In the genomic region with DNA sequence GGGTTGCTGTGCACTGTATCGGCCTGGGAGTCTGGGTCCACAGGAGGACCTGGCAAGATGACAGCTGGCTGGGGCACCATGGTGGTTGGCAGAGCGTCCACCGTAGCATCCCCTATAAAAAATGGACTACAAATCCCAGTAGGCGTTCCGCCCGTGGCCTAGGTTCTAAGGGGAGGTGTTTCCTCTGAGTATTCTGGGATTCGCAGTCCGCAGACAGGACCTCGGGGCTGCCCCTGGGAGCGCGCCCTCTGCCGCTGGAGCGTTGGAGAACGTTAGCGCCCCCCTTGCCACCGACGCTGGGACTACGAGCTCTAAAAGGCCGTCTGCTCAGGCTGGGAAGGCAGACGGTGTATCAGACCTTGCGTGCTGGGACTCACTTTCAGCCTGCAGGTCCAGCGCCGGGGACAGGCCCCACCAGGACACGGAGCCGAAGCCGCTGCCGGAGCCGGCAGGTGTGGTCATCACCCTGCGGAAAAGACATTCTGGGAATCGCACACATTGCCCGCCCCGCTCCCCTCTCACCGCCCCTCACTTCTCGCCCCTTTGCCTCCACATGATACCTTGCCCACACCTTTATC, we compare ENCODE assay signal across 7 cellular contexts. TPM values are rescaled to one million over a fixed set of nuclear protein-coding genes. Genes with fewer than 3 reads are reported as not detected.
A peak's percentile ranks its signal among the peaks of the same experiment; 100 is the strongest.
DNase-seq lines count a peak whose midpoint lies in the region; ATAC-seq and TF ChIP-seq lines count a peak whose summit lies in the region.

No MANE protein-coding gene starts in this region.

- DNase-seq in Jurkat, Clone E6-1 (ENCODE audit: low read depth, low spot score): no peak
- DNase-seq in OCI-M1 (lab: John Stamatoyannopoulos, UW) (peak; percentile 96), globus pallidus (ENCODE audit: low spot score) (peak; percentile 74), osteoblast (ENCODE audit: insufficient read length, low spot score, missing footprints) (peak; percentile 97)
- DNase-seq in activated naive CD4-positive, alpha-beta T cell treated with anti-CD3 and anti-CD28 coated beads, Interleukin-2, amount 10 ng/mL, durations not matched to agents 7 days and 5 days: peak; percentile 43

- CTCF ChIA-PET in activated naive CD4-positive, alpha-beta T cell treated with anti-CD3 and anti-CD28 coated beads, Interleukin-2, amount 10 ng/mL, durations not matched to agents 7 days and 5 days (lab: Charles Lee): interaction anchor here (1.0 to 1.5 kb wide), 2 partner anchors 10 to 25 kb away, joined by 3 to 5 read pairs; no protein-coding TSS in a partner anchor

- H3K27ac ChIP-seq in osteoblast (ENCODE audit: low read depth, low read length): no peak overlapping the region

- H3K4me3 Mint-ChIP-seq in activated naive CD4-positive, alpha-beta T cell treated with anti-CD3 and anti-CD28 coated beads, Interleukin-2, amount 10 ng/mL, durations not matched to agents 7 days and 5 days: peak overlapping the region; percentile 42

- TF ChIP-seq CTCF in osteoblast (IDR thresholded peaks at IDR 0.05; ENCODE audit: extremely low read depth, low read depth, low read length): peak; percentile 57

- H2AFZ ChIP-seq in osteoblast (ENCODE audit: low read length): peak overlapping the region; percentile 94

- H3K27me3 Mint-ChIP-seq in activated naive CD4-positive, alpha-beta T cell treated with anti-CD3 and anti-CD28 coated beads, Interleukin-2, amount 10 ng/mL, durations not matched to agents 7 days and 5 days: peaks cover 91% of the 10 kb centered on the region

- H4K20me1 ChIP-seq in osteoblast (ENCODE audit: insufficient read depth, low read length): no peaks in the 10 kb centered on the region

- H3K4me2 ChIP-seq in osteoblast (ENCODE audit: insufficient read depth, low read length): peak overlapping the region; percentile 95

- no peak overlapping the region for H3K27ac Mint-ChIP-seq in activated naive CD4-positive, alpha-beta T cell treated with anti-CD3 and anti-CD28 coated beads, Interleukin-2, amount 10 ng/mL, durations not matched to agents 7 days and 5 days

- ATAC-seq in GM21723 (IDR thresholded peaks at IDR 0.05; ENCODE audit: unreplicated experiment): no peak

- H3K79me2 ChIP-seq in osteoblast (ENCODE audit: insufficient read depth, low read length): no peaks in the 10 kb centered on the region

- H3K36me3 Mint-ChIP-seq in activated naive CD4-positive, alpha-beta T cell treated with anti-CD3 and anti-CD28 coated beads, Interleukin-2, amount 10 ng/mL, durations not matched to agents 7 days and 5 days: peaks cover 5% of the 10 kb centered on the region

- no peaks in the 10 kb centered on the region for H3K36me3 ChIP-seq in osteoblast (ENCODE audit: insufficient read depth, low read length)

- H3K4me1 ChIP-seq in osteoblast (ENCODE audit: insufficient read depth, low read length): peaks cover 5% of the 10 kb centered on the region

- peaks cover 19% of the 10 kb centered on the region for H3K27me3 ChIP-seq in osteoblast (ENCODE audit: insufficient read depth, low read length)

- no peaks in the 10 kb centered on the region for H3K9me3 ChIP-seq in osteoblast (ENCODE audit: low read depth, low read length)

- 0 out of 2 replicates have a peak overlapping the region, but pooled peaks have one; percentile 12 for H3K4me3 ChIP-seq in GM08714 (ENCODE audit: low read length)
- peak overlapping the region; percentile 61 for H3K4me3 ChIP-seq in Jurkat, Clone E6-1 (ENCODE audit: low read length)
- peak overlapping the region; percentile 75 for H3K4me3 ChIP-seq in osteoblast (ENCODE audit: insufficient read depth, low read length)

- no peaks in the 10 kb centered on the region for H3K9me3 Mint-ChIP-seq in activated naive CD4-positive, alpha-beta T cell treated with anti-CD3 and anti-CD28 coated beads, Interleukin-2, amount 10 ng/mL, durations not matched to agents 7 days and 5 days

- peaks cover 11% of the 10 kb centered on the region for H3K4me1 Mint-ChIP-seq in activated naive CD4-positive, alpha-beta T cell treated with anti-CD3 and anti-CD28 coated beads, Interleukin-2, amount 10 ng/mL, durations not matched to agents 7 days and 5 days

RNA-seq across cellular contexts. Expression of a gene that starts 0.4 kb away (rescaled TPM):
- 14.5 TPM for polyA plus RNA-seq in Jurkat, Clone E6-1 (2012; ENCODE audit: insufficient read depth, insufficient read length)
- 0.59 and 0.72 TPM in 2 replicates for total RNA-seq in osteoblast

RNA-seq across cellular contexts. Expression of a gene that starts 8.5 kb away (rescaled TPM):
- 3.0 TPM for polyA plus RNA-seq in Jurkat, Clone E6-1 (2012; ENCODE audit: insufficient read depth, insufficient read length)
- not detected in 2 replicates for total RNA-seq in osteoblast

RNA-seq across cellular contexts. Expression of a gene that starts 14.0 kb away (rescaled TPM):
- polyA plus RNA-seq in Jurkat, Clone E6-1 (2012; ENCODE audit: insufficient read depth, insufficient read length): 4.1 TPM
- not detected in 2 replicates for total RNA-seq in osteoblast

RNA-seq across cellular contexts. Expression of a gene that starts 17.0 kb away (rescaled TPM):
- 30.1 TPM for polyA plus RNA-seq in Jurkat, Clone E6-1 (2012; ENCODE audit: insufficient read depth, insufficient read length)
- total RNA-seq in osteoblast: 0.29 TPM in 1 of 2 replicates, not detected in the other

RNA-seq across cellular contexts. Expression of a gene that starts 43.3 kb away (rescaled TPM):
- not detected for polyA plus RNA-seq in Jurkat, Clone E6-1 (2012; ENCODE audit: insufficient read depth, insufficient read length)
- 0.88 and 1.1 TPM in 2 replicates for total RNA-seq in osteoblast

Comparison
In these comparisons a context has a peak if more than half of its experiments do, and no peak if none do; other contexts are left out.
1. H3K4me3 ChIP-seq: peak in every context shown above with its lines; median percentile 75 in osteoblast; 61 in Jurkat, Clone E6-1; 12 in GM08714.